8 cellular contexts compared by ENCODE assay signal in the genomic region with DNA sequence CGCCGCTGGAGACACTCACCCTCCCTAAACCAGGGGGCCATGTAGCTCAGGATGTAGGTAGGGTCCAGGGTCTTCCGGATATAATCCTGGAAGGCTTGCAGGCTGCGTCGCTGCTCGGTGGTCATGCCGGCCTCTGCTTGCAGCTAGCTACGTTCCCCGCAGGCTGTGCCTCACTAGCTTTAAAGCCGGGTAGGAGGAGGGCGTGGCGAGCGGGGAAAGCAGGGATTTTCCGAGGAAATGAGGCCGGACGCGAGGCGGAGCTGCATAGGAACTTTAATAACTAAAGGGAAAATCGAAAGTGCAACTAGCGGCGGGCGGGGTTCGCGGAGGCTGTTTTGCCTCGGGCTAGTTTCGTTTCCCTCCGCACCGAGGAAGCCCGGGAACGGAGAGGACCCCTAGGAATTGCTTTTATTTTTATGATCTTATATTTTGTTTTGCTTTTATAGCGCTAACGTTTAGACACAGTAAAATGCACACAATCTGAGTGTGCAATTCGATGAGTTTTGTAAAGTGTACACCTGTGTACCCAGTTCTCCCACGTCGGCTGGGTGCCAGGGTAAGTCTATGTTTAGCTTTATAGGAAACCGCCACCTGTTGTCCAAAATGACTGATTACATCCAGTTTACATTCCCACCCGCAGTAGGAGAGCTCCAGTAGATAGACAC. TPM values are rescaled to one million over a fixed set of nuclear protein-coding genes. Genes with fewer than 3 reads are reported as not detected.
A peak's percentile ranks its signal among the peaks of the same experiment; 100 is the strongest.
DNase-seq lines count a peak whose midpoint lies in the region; ATAC-seq, FAIRE-seq and TF ChIP-seq lines count a peak whose summit lies in the region.

Gene RIGI, minus strand, starts transcription at position 155 of the 665 bp plus-strand sequence. Its CDS starts 30 bp downstream, at position 125.

- peaks cover 2% of the 10 kb centered on the region for H3K9me3 Mint-ChIP-seq in Calu3 (ENCODE audit: low read depth, unreplicated experiment)

- peak; percentile 72 for ATAC-seq in GM21367 (IDR thresholded peaks at IDR 0.05; ENCODE audit: unreplicated experiment)

- CTCF ChIA-PET in Calu3 (lab: Charles Lee) = interaction anchor here (0.5 to 3.0 kb wide), 13 partner anchors 10 to 623 kb away, joined by 3 to 29 read pairs (median 4); partner anchors contain the start of gene ACO1

- H3K4me3 ChIP-seq in NT2/D1 (ENCODE audit: insufficient read length, low read depth) = peak within 1 kb of the TSS; percentile 57
- H3K4me3 ChIP-seq in mucosa of rectum (ENCODE audit: low read length in 2 of 2) = peak within 1 kb of the TSS; percentile 79 to 98

- intact Hi-C loops in Calu3 (cut with micrococcal nuclease; ENCODE audit: unreplicated experiment) = loop anchor here (1.0 to 10.0 kb wide), 3 partner anchors 46 to 147 kb away; no protein-coding TSS in a partner anchor

- H3K4me1 ChIP-seq in NT2/D1 (ENCODE audit: insufficient read depth, insufficient read length) (no peaks in the 10 kb centered on the region), mucosa of rectum (ENCODE audit: control insufficient read depth in 2 of 2, insufficient read depth in 2 of 2, low read length in 2 of 2) (peaks cover 7 to 10% of the 10 kb centered on the region in 2 donors)

- H3K36me3 Mint-ChIP-seq in Calu3 (ENCODE audit: insufficient read depth, unreplicated experiment) = peaks cover 25% of the 10 kb centered on the region

- TF ChIP-seq CTCF in Calu3 (IDR thresholded peaks at IDR 0.05; ENCODE audit: unreplicated experiment) = peak; percentile 38

- H3K4me1 Mint-ChIP-seq in Calu3 (ENCODE audit: low read depth, unreplicated experiment) = peaks cover 23% of the 10 kb centered on the region

- no peaks in the 10 kb centered on the region for H3K27me3 Mint-ChIP-seq in Calu3 (ENCODE audit: unreplicated experiment)

- no peak for FAIRE-seq in HTR-8/SVneo (lab: Jason Lieb, UNC)

- H3K36me3 ChIP-seq in NT2/D1 (ENCODE audit: insufficient read depth, insufficient read length, low read length) (no peaks in the 10 kb centered on the region), mucosa of rectum (ENCODE audit: control insufficient read depth in 2 of 2, insufficient read depth in 2 of 2, low read length in 2 of 2) (no peaks in the 10 kb centered on the region)

- H3K27ac Mint-ChIP-seq in Calu3 (ENCODE audit: unreplicated experiment) = peak within 1 kb of the TSS; percentile 67

- H3K9me3 ChIP-seq in NT2/D1 (ENCODE audit: insufficient read depth, low read length) (peaks cover 12% of the 10 kb centered on the region; the same call in 1 of the 2 replicates), mucosa of rectum (ENCODE audit: control insufficient read depth in 2 of 2, low read length in 2 of 2) (no peaks in the 10 kb centered on the region)

- peak within 1 kb of the TSS; percentile 64 for H3K27ac ChIP-seq in epithelial cell of prostate
- peak within 1 kb of the TSS; percentile 83 to 87 for H3K27ac ChIP-seq in mucosa of rectum (ENCODE audit: low read depth in 2 of 2, low read length in 2 of 2)

- peak; percentile 86 for DNase-seq in Calu3
- peak; percentile 52 for DNase-seq in HTR-8/SVneo (ENCODE audit: insufficient read length, low spot score)
- DNase-seq in NT2/D1 (ENCODE audit: low read depth, low spot score) = peak; percentile 54
- DNase-seq in activated T-cell treated with anti-CD3 and anti-CD28 coated beads for 24 hours (ENCODE audit: low read depth) = peak; percentile 60
- peak; percentile 70 for DNase-seq in epithelial cell of prostate (ENCODE audit: low read depth, low spot score)
- peak; percentile 83 for DNase-seq in stimulated activated CD8-positive, alpha-beta memory T cell treated with anti-CD3 and anti-CD28 coated beads, Interleukin-4, amount 100 ng/mL, for 48 hours

- BruUV-seq in Calu3 (replicated peaks; lab: Mats Ljungman, UMichigan) = no TSS peak

- H3K9ac ChIP-seq in NT2/D1 (ENCODE audit: insufficient read length, low read depth) (peak within 1 kb of the TSS; percentile 52), mucosa of rectum (ENCODE audit: low read depth in 1 of 2, low read length in 2 of 2) (peak within 1 kb of the TSS; percentile 52 to 54)

- H3K4me3 Mint-ChIP-seq in Calu3 (ENCODE audit: low read depth, unreplicated experiment) = peak within 1 kb of the TSS; percentile 84

- H3K27me3 ChIP-seq in NT2/D1 (ENCODE audit: insufficient read depth, insufficient read length) (no peaks in the 10 kb centered on the region), mucosa of rectum (ENCODE audit: control insufficient read depth in 2 of 2, insufficient read depth in 2 of 2, low read length in 2 of 2) (no peaks in the 10 kb centered on the region)

RNA-seq across cellular contexts. Expression of gene RIGI, which starts in this region (rescaled TPM):
- total RNA-seq in Calu3 (2022) = 24.8 and 49.0 TPM in 2 replicates

Comparison
In these comparisons a context has a peak if more than half of its experiments do, and no peak if none do; other contexts are left out.
1. Peak in every context shown above with its lines: DNase-seq, ATAC-seq, H3K4me3 ChIP-seq and H3K27ac ChIP-seq.